In genomic region chr12:116906285-116906684, GRCh38 we compare ENCODE assay signal across 10 cellular contexts. TPM values are rescaled to one million over a fixed set of nuclear protein-coding genes. Genes with fewer than 3 reads are reported as not detected.
"Had no signal": no experiment of that assay in that cellular context is flagged by ENCODE, and none has a peak within 500 bp of the region (broad histone marks: within the 10 kb centered on the region; RNA-seq: fewer than 3 reads in every experiment).

No MANE protein-coding gene starts in this region.

- H3K36me3 ChIP-seq: HAP-1 had no signal

- DNase-seq: GM23248, H7, IMR-90, Karpas-422, KBM-7 had no signal

- FAIRE-seq: HTR-8/SVneo had no signal

- H3K4me2 ChIP-seq: KMS-11 had no signal

- ATAC-seq: HCT116 had no signal

- H3K4me3 ChIP-seq: GM23248, HAP-1 had no signal

- H3K27ac ChIP-seq: GM23248, KMS-11 had no signal

- H2AFZ ChIP-seq: GM23248 had no signal

- H3K9ac ChIP-seq: GM23248, KMS-11 had no signal

- H3K9me3 ChIP-seq: HAP-1 had no signal

- H3K4me1 ChIP-seq: HAP-1 had no signal

RNA-seq across cellular contexts. Expression of gene HRK, which starts 25.0 kb away (rescaled TPM):
- total RNA-seq: GM23248, HT-29, IMR-90 had no signal
- polyA plus RNA-seq: GM23248, IMR-90 had no signal
